Comparison of ENCODE assay signal across 2 cellular contexts in genomic region chr1:205507896-205508714, GRCh38.
TF ChIP-seq lines count a peak whose summit lies in the region.

No MANE protein-coding gene starts in this region.

TF ChIP-seq in HepG2, 621 proteins besides CTCF, POLR2A, EP300 and RAD21 (continues in another document):
- TF ChIP-seq ZFP91 (CRISPR knock-in tag; IDR thresholded peaks at IDR 0.05; ENCODE audit: borderline replicate concordance) (no peak), SOX6 (IDR thresholded peaks at IDR 0.05) (no peak), SOX6 (CRISPR knock-in tag; IDR thresholded peaks at IDR 0.05) (no peak), CSRNP1 (CRISPR knock-in tag; IDR thresholded peaks at IDR 0.05) (no peak), TFAP4 (IDR thresholded peaks at IDR 0.05; ENCODE audit: borderline replicate concordance, low read depth) (0 out of 2 replicates have a peak, but pooled peaks have one; percentile 17), FOXK1 (CRISPR knock-in tag; IDR thresholded peaks at IDR 0.05; ENCODE audit: borderline replicate concordance, low read depth) (no peak), DRAP1 (CRISPR knock-in tag; IDR thresholded peaks at IDR 0.05) (no peak), FLYWCH1 (CRISPR knock-in tag; IDR thresholded peaks at IDR 0.05) (no peak), CBX1 (IDR thresholded peaks at IDR 0.05; ENCODE audit: low read depth) (no peak), ZNF430 (CRISPR knock-in tag; IDR thresholded peaks at IDR 0.05) (no peak), ZNF777 (CRISPR knock-in tag; IDR thresholded peaks at IDR 0.05) (no peak), HNF4G (IDR thresholded peaks at IDR 0.05; ENCODE audit: borderline replicate concordance, low read depth, low read length) (peak; percentile 26; the same call in 1 of the 2 replicates), HNF4G (CRISPR knock-in tag; IDR thresholded peaks at IDR 0.05; ENCODE audit: borderline replicate concordance, low read depth) (no peak), ZNF12 (CRISPR knock-in tag; IDR thresholded peaks at IDR 0.05) (no peak), ZNF687 (CRISPR knock-in tag; IDR thresholded peaks at IDR 0.05) (peak; percentile 42), SCMH1 (CRISPR knock-in tag; IDR thresholded peaks at IDR 0.05; ENCODE audit: borderline replicate concordance) (no peak), KDM6A (CRISPR knock-in tag; IDR thresholded peaks at IDR 0.05; ENCODE audit: low read depth) (no peak), GFI1 (CRISPR knock-in tag; IDR thresholded peaks at IDR 0.05; ENCODE audit: borderline replicate concordance) (no peak)
- TF ChIP-seq, protein P1, sequence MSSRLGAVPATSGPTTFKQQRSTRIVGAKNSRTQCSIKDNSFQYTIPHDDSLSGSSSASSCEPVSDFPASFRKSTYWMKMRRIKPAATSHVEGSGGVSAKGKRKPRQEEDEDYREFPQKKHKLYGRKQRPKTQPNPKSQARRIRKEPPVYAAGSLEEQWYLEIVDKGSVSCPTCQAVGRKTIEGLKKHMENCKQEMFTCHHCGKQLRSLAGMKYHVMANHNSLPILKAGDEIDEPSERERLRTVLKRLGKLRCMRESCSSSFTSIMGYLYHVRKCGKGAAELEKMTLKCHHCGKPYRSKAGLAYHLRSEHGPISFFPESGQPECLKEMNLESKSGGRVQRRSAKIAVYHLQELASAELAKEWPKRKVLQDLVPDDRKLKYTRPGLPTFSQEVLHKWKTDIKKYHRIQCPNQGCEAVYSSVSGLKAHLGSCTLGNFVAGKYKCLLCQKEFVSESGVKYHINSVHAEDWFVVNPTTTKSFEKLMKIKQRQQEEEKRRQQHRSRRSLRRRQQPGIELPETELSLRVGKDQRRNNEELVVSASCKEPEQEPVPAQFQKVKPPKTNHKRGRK (CRISPR knock-in tag; IDR thresholded peaks at IDR 0.05) = no peak

TF ChIP-seq in SK-N-SH treated with all-trans-retinoic acid at 6 μM for 48 hours, 23 proteins besides CTCF, POLR2A, EP300 and RAD21:
- TF ChIP-seq GLIS3 (CRISPR knock-in tag; IDR thresholded peaks at IDR 0.05) (no peak), CSDC2 (CRISPR knock-in tag; IDR thresholded peaks at IDR 0.05) (no peak), TCF4 (CRISPR knock-in tag; IDR thresholded peaks at IDR 0.05; ENCODE audit: borderline replicate concordance) (peak; percentile 38; the same call in 1 of the 2 replicates), PATZ1 (CRISPR knock-in tag; IDR thresholded peaks at IDR 0.05; ENCODE audit: borderline replicate concordance) (no peak)
